In the genomic region with DNA sequence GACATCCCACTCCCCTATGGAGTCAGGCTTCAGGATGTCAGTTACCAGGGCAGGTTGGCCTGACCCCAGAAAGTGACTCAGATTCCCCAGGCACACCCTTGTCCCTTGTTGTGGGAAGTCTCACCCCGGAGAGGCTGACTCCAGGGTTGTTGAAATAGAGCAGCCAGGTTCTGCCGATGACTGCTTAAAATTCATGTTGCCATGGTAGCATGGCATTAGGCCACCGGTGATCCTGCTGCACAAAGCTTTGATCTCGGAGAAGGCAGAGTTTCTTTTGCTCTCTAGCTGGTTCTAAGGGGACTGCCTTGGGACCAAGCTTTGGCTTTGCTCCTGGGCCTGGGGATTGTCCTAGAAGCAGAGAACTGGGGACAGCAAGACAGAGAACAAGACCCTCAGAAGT, we compare ENCODE assay signal across 8 cellular contexts.
DNase-seq lines count a peak whose midpoint lies in the region; ATAC-seq and TF ChIP-seq lines count a peak whose summit lies in the region.

No MANE protein-coding gene starts in this region.

- no peak overlapping the region for H2BK15ac ChIP-seq in H9 (ENCODE audit: low read depth, low read length)

- peak overlapping the region in 1 of 3 experiments; percentile 12; a peak in 1 of 7 replicates for H3K27ac Mint-ChIP-seq in H9
- H3K27ac Mint-ChIP-seq in activated T-helper 17 cell treated with anti-CD3 and anti-CD28 coated beads, Interleukin-2, amount 50 U/mL, for 72 hours = peak overlapping the region; percentile 5

- no peak overlapping the region for H3K4me2 ChIP-seq in H9 (ENCODE audit: insufficient read depth, insufficient read length, low read length)

- H4K20me1 ChIP-seq in H9 (ENCODE audit: control insufficient read depth, insufficient read depth, insufficient read length) = no peaks in the 10 kb centered on the region

- no peaks in the 10 kb centered on the region for H3K79me1 ChIP-seq in H9 (ENCODE audit: insufficient read depth, low read depth, low read length, poor library complexity, severe bottlenecking)

- TF ChIP-seq CTCF in H9 (conservative IDR thresholded peaks at IDR 0.05) = no peak

- H2AK5ac ChIP-seq in H9 (ENCODE audit: insufficient read length, low read length) = no peak overlapping the region

- no peaks in the 10 kb centered on the region for H3K27me3 ChIP-seq in H9 (ENCODE audit: insufficient read depth, low read length)

- H3K27ac ChIP-seq in H9 (ENCODE audit: insufficient read length, low read depth, low read length) = no peak overlapping the region

- no peaks in the 10 kb centered on the region for H3K23me2 ChIP-seq in H9 (ENCODE audit: insufficient read length, low read depth, low read length, poor library complexity, severe bottlenecking)

- no peak overlapping the region for H3K4me3 Mint-ChIP-seq in H9
- no peak overlapping the region for H3K4me3 Mint-ChIP-seq in activated T-helper 17 cell treated with anti-CD3 and anti-CD28 coated beads, Interleukin-2, amount 50 U/mL, for 72 hours

- no peak overlapping the region for H4K8ac ChIP-seq in H9 (replicated peaks; ENCODE audit: insufficient read length, low read depth, low read length)

- no peak overlapping the region for H4K91ac ChIP-seq in H9 (ENCODE audit: insufficient read length, low read depth, low read length)

- no peaks in the 10 kb centered on the region; the same call in 1 of the 2 replicates for H3K27me3 Mint-ChIP-seq in H9 (ENCODE audit: low read depth)
- H3K27me3 Mint-ChIP-seq in activated T-helper 17 cell treated with anti-CD3 and anti-CD28 coated beads, Interleukin-2, amount 50 U/mL, for 72 hours = peaks cover 4% of the 10 kb centered on the region

- no peaks in the 10 kb centered on the region for H3K79me2 ChIP-seq in H9 (ENCODE audit: insufficient read depth, low read length)

- H2BK120ac ChIP-seq in H9 (ENCODE audit: low read depth, low read length, poor library complexity, severe bottlenecking) = no peak overlapping the region

- DNase-seq in AG08395 (ENCODE audit: low spot score) = peak; percentile 84
- DNase-seq in H9 = peak; percentile 69
- DNase-seq in iPS-NIHi11 (ENCODE audit: low spot score) = peak; percentile 61
- no peak for DNase-seq in cerebellar nuclear complex (lab: John Stamatoyannopoulos, UW)
- no peak for DNase-seq in stimulated activated CD4-positive, alpha-beta T cell treated with anti-CD3 and anti-CD28 coated beads, Interleukin-12 subunit alpha, Interleukin-12 subunit beta, amount 100 ng/mL, for 4 hours
- DNase-seq in NCI-H226 = no peak

- H3K4me1 Mint-ChIP-seq in H9 = peaks cover 9 to 16% of the 10 kb centered on the region in 2 experiments
- H3K4me1 Mint-ChIP-seq in activated T-helper 17 cell treated with anti-CD3 and anti-CD28 coated beads, Interleukin-2, amount 50 U/mL, for 72 hours = no peaks in the 10 kb centered on the region

- no peak overlapping the region for H2AFZ ChIP-seq in H9 (ENCODE audit: low read length)

- H3K23ac ChIP-seq in H9 (ENCODE audit: insufficient read length, low read depth, low read length) = no peak overlapping the region

- no peak overlapping the region for H2BK20ac ChIP-seq in H9 (ENCODE audit: low read depth, low read length, poor library complexity, severe bottlenecking)

- ATAC-seq in activated T-helper 17 cell treated with anti-CD3 and anti-CD28 coated beads, Interleukin-2, amount 50 U/mL, for 72 hours (replicated peaks) = peak; percentile 80
- ATAC-seq in HG03378 (IDR thresholded peaks at IDR 0.05; ENCODE audit: unreplicated experiment) = no peak

- H3K18ac ChIP-seq in H9 (ENCODE audit: insufficient read length, low read depth, low read length) = no peak overlapping the region

- no peaks in the 10 kb centered on the region for H3K9me3 Mint-ChIP-seq in H9
- no peaks in the 10 kb centered on the region for H3K9me3 Mint-ChIP-seq in activated T-helper 17 cell treated with anti-CD3 and anti-CD28 coated beads, Interleukin-2, amount 50 U/mL, for 72 hours

- no peak overlapping the region for H3K14ac ChIP-seq in H9 (ENCODE audit: insufficient read depth, low read length)

- H3K9me3 ChIP-seq in H9 (ENCODE audit: control insufficient read depth, low read depth, low read length) = no peaks in the 10 kb centered on the region

- no peak overlapping the region for H2BK5ac ChIP-seq in H9 (ENCODE audit: insufficient read length, low read length)

- no peak overlapping the region for H3T11ph ChIP-seq in H9 (ENCODE audit: low read length)

- no peak overlapping the region for H4K5ac ChIP-seq in H9 (ENCODE audit: insufficient read length, low read depth, low read length)

- no peak overlapping the region for H3K56ac ChIP-seq in H9 (ENCODE audit: insufficient read length, low read depth, low read length)

- H3K4me1 ChIP-seq in H9 (ENCODE audit: insufficient read depth, low read length) = peaks cover 4% of the 10 kb centered on the region; the same call in 1 of the 2 replicates

- no peak overlapping the region for H2BK12ac ChIP-seq in H9 (ENCODE audit: insufficient read length, low read depth, low read length)

- H3K36me3 Mint-ChIP-seq in H9 (ENCODE audit: insufficient read depth in 1 of 3, low read depth in 3 of 3) = no peaks in the 10 kb centered on the region
- no peaks in the 10 kb centered on the region for H3K36me3 Mint-ChIP-seq in activated T-helper 17 cell treated with anti-CD3 and anti-CD28 coated beads, Interleukin-2, amount 50 U/mL, for 72 hours (ENCODE audit: low read depth)

- WGBS in H9 (ENCODE audit: extremely low coverage, insufficient read length, low lambda C conversion rate) = no CpG with 5 or more reads among the region's 4 CpGs

- no peak overlapping the region for H3K9ac ChIP-seq in H9 (ENCODE audit: extremely low read depth, insufficient read length, low read length)

- H3K4ac ChIP-seq in H9 (ENCODE audit: low read depth, low read length) = no peak overlapping the region

Comparison
In these comparisons a context has a peak if more than half of its experiments do, and no peak if none do; other contexts are left out.
1. DNase-seq: peak in AG08395 (single experiment), H9 (single experiment) and iPS-NIHi11 (single experiment); none in cerebellar nuclear complex (0 of 2), stimulated activated CD4-positive, alpha-beta T cell treated with anti-CD3 and anti-CD28 coated beads, Interleukin-12 subunit alpha, Interleukin-12 subunit beta, amount 100 ng/mL, for 4 hours (single experiment) and NCI-H226 (single experiment).